26 cellular contexts compared by ENCODE assay signal in the genomic region with DNA sequence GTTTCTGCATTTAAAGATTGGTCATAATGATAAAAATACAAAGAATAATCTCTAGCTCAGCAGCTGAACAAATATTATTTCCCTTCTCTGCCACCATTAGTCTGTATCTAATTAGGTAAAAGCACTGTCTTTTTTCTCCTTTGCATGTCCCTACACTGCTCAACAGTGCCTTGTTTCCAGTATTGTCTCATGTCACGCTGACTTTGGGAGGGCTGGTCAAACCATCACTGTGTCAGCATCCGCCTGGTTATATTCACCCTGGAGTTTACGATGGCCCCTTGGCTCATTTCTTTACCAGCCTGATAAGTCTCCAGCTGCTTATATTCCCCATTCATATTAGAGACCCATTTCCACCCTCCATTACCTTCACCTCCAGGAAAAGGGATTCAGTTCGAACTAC.
"Had no signal": no experiment of that assay in that cellular context is flagged by ENCODE, and none has a peak within 500 bp of the region (broad histone marks: within the 10 kb centered on the region; RNA-seq: fewer than 3 reads in every experiment).

No MANE protein-coding gene starts in this region.

- H3K36me3 ChIP-seq: adrenal gland, brain microvascular endothelial cell, MG63, SJSA1, WERI-Rb-1 had no signal

- ATAC-seq: activated naive CD4-positive, alpha-beta T cell treated with anti-CD3 and anti-CD28 coated beads, Interleukin-2, amount 50 U/mL, for 72 hours; activated T-cell treated with anti-CD3 and anti-CD28 coated beads, Interleukin-2, amount 50 U/mL, for 4 hours; Panc1 had no signal

- DNase-seq: activated CD4-positive, alpha-beta memory T cell treated with anti-CD3 and anti-CD28 coated beads for 36 hours; activated CD4-positive, alpha-beta T cell treated with anti-CD3 and anti-CD28 coated beads, Interleukin-2, amount 50 U/mL, for 1 hour; activated CD8-positive, alpha-beta memory T cell treated with anti-CD3 and anti-CD28 coated beads, Interleukin-2, amount 50 U/mL, for 4 hours; activated gamma-delta T cell treated with Interleukin-2 at 50 U/mL for 16 hours; activated naive CD4-positive, alpha-beta T cell treated with anti-CD3 and anti-CD28 coated beads for 36 hours; activated T-cell treated with anti-CD3 and anti-CD28 coated beads for 4 hours; activated T-cell treated with anti-CD3 and anti-CD28 coated beads, Interleukin-2, amount 50 U/mL, for 4 hours; Kasumi-1; KG1; NCI-H1048; NCI-H1105 treated with DMSO at 0.1 percent for 48 hours; NCI-H1436 treated with DMSO at 0.1 percent for 48 hours; NCI-H1694 treated with DMSO at 0.1 percent for 48 hours; NCI-H2029; NCI-H345; NCI-H524 treated with DMSO at 0.1 percent for 48 hours; NCI-H774; SHP77; SW 1271; WERI-Rb-1 had no signal

- H3K9me3 ChIP-seq: adrenal gland, MG63, SJSA1 had no signal

- H3K27ac ChIP-seq: adrenal gland, brain microvascular endothelial cell, SJSA1, WERI-Rb-1 had no signal

- H3K4me3 ChIP-seq: adrenal gland, MG63, SJSA1 had no signal

- H3K27me3 ChIP-seq: adrenal gland, brain microvascular endothelial cell, MG63, SJSA1 had no signal
